8 cellular contexts compared by ENCODE assay signal in genomic region chr22:39734866-39735265, GRCh38.
"Had no signal": no experiment of that assay in that cellular context is flagged by ENCODE, and none has a peak within 500 bp of the region (broad histone marks: within the 10 kb centered on the region; RNA-seq: fewer than 3 reads in every experiment).

No MANE protein-coding gene starts in this region.

- H3K9ac ChIP-seq: GM23248 had no signal

- H3K36me3 ChIP-seq: HAP-1 had no signal

- H3K27ac Mint-ChIP-seq: IgD-negative memory B cell had no signal

- H3K4me3 Mint-ChIP-seq: IgD-negative memory B cell had no signal

- H3K27ac ChIP-seq: GM23248, HL-60 had no signal

- DNase-seq: GM23248, GOT3, H7 had no signal

- H2AFZ ChIP-seq: GM23248 had no signal

- FAIRE-seq: HepG2 had no signal

- H3K4me1 Mint-ChIP-seq: IgD-negative memory B cell had no signal

- H3K4me3 ChIP-seq: GM23248, HAP-1 had no signal

- ATAC-seq: HCT116, HepG2 had no signal
